In genomic region chr3:61521229-61521628, GRCh38 we compare ENCODE assay signal across 10 cellular contexts. TPM values are rescaled to one million over a fixed set of nuclear protein-coding genes. Genes with fewer than 3 reads are reported as not detected.
A peak's percentile ranks its signal among the peaks of the same experiment; 100 is the strongest.
DNase-seq lines count a peak whose midpoint lies in the region; ATAC-seq and TF ChIP-seq lines count a peak whose summit lies in the region.
"Had no signal": no experiment of that assay in that cellular context is flagged by ENCODE, and none has a peak within 500 bp of the region (broad histone marks: within the 10 kb centered on the region; RNA-seq: fewer than 3 reads in every experiment).

No MANE protein-coding gene starts in this region.

- H3K14ac ChIP-seq in neuronal stem cell (ENCODE audit: low read length) = no peak overlapping the region

- no peaks in the 10 kb centered on the region for H3K27me3 Mint-ChIP-seq in activated CD4-positive, alpha-beta T cell treated with anti-CD3 and anti-CD28 coated beads, Interleukin-2, amount 10 ng/mL, durations not matched to agents 24 days and 14 days
- no peaks in the 10 kb centered on the region for H3K27me3 Mint-ChIP-seq in activated CD4-positive, alpha-beta T cell treated with anti-CD3 and anti-CD28 coated beads, Interleukin-2, amount 10 ng/mL, durations not matched to agents 7 days and 5 days

- intact Hi-C loops in activated CD4-positive, alpha-beta T cell treated with anti-CD3 and anti-CD28 coated beads, Interleukin-2, amount 10 ng/mL, durations not matched to agents 24 days and 14 days (cut with micrococcal nuclease) = loop anchor here (1.0 to 10.0 kb wide), 7 partner anchors 40 to 1466 kb away; partner anchors contain the start of genes FHIT and PTPRG

- H3K9ac ChIP-seq in OCI-LY3 (ENCODE audit: low read length) = peak overlapping the region; percentile 73
- no peak overlapping the region for H3K9ac ChIP-seq in neuronal stem cell (ENCODE audit: low read depth, low read length, poor library complexity)

- no peak overlapping the region for H3K4ac ChIP-seq in neuronal stem cell (ENCODE audit: low read length)

- H4K8ac ChIP-seq in neuronal stem cell (ENCODE audit: low read depth, low read length) = no peak overlapping the region

- H2BK120ac ChIP-seq in neuronal stem cell (ENCODE audit: low read depth, low read length) = no peak overlapping the region

- H2AFZ ChIP-seq in OCI-LY3 (ENCODE audit: low read depth, low read length) (no peak overlapping the region), neuronal stem cell (ENCODE audit: low read length) (no peak overlapping the region)

- H3K4me3 Mint-ChIP-seq in activated CD4-positive, alpha-beta T cell treated with anti-CD3 and anti-CD28 coated beads, Interleukin-2, amount 10 ng/mL, durations not matched to agents 24 days and 14 days = peak overlapping the region; percentile 48
- no peak overlapping the region for H3K4me3 Mint-ChIP-seq in activated CD4-positive, alpha-beta T cell treated with anti-CD3 and anti-CD28 coated beads, Interleukin-2, amount 10 ng/mL, durations not matched to agents 7 days and 5 days

- H3K4me1 ChIP-seq in OCI-LY3 (ENCODE audit: low read length) (peaks cover 59% of the 10 kb centered on the region), neuronal stem cell (ENCODE audit: control insufficient read depth in 2 of 2, insufficient read depth in 1 of 2, low read depth in 1 of 2, low read length in 2 of 2) (peaks cover 0 to 5% of the 10 kb centered on the region in 2 donors)
- H3K4me1 ChIP-seq: breast epithelium, SJCRH30 had no signal

- POLR2A ChIA-PET in activated CD4-positive, alpha-beta T cell treated with anti-CD3 and anti-CD28 coated beads, Interleukin-2, amount 10 ng/mL, durations not matched to agents 7 days and 5 days (lab: Charles Lee) = no interaction called here

- no peak overlapping the region for H2BK15ac ChIP-seq in neuronal stem cell (ENCODE audit: low read length)

- H3K9me3 ChIP-seq in OCI-LY3 (ENCODE audit: insufficient read depth, low read length) (no peaks in the 10 kb centered on the region), neuronal stem cell (replicated peaks in 1 of 2; ENCODE audit: control insufficient read depth in 2 of 2, insufficient read depth in 1 of 2, low read depth in 1 of 2, low read length in 2 of 2) (no peaks in the 10 kb centered on the region)
- H3K9me3 ChIP-seq: breast epithelium, SJCRH30 had no signal

- no peak overlapping the region for H2BK12ac ChIP-seq in neuronal stem cell (ENCODE audit: low read length)

- no peaks in the 10 kb centered on the region for H3K27me3 ChIP-seq in OCI-LY3 (ENCODE audit: low read depth, low read length)
- peaks cover 0 to 72% (median 0%) of the 10 kb centered on the region in 3 experiments for H3K27me3 ChIP-seq in neuronal stem cell (ENCODE audit: control insufficient read depth in 3 of 3, insufficient read depth in 3 of 3, low read depth in 1 of 3, low read length in 3 of 3)
- H3K27me3 ChIP-seq: breast epithelium, SJCRH30 had no signal

- ATAC-seq in HG02642 (IDR thresholded peaks at IDR 0.05; ENCODE audit: poor library complexity, unreplicated experiment) = peak; percentile 96

- H3K36me3 ChIP-seq in OCI-LY3 (replicated peaks; ENCODE audit: low read depth, low read length) (peaks cover 6% of the 10 kb centered on the region), neuronal stem cell (replicated peaks in 1 of 2; ENCODE audit: control insufficient read depth in 2 of 2, insufficient read depth in 2 of 2, low read length in 2 of 2) (no peaks in the 10 kb centered on the region)
- H3K36me3 ChIP-seq: breast epithelium, SJCRH30 had no signal

- CTCF ChIA-PET in activated CD4-positive, alpha-beta T cell treated with anti-CD3 and anti-CD28 coated beads, Interleukin-2, amount 10 ng/mL, durations not matched to agents 7 days and 5 days (lab: Charles Lee) = no interaction called here

- peaks cover 37% of the 10 kb centered on the region for H3K4me1 Mint-ChIP-seq in activated CD4-positive, alpha-beta T cell treated with anti-CD3 and anti-CD28 coated beads, Interleukin-2, amount 10 ng/mL, durations not matched to agents 24 days and 14 days
- H3K4me1 Mint-ChIP-seq in activated CD4-positive, alpha-beta T cell treated with anti-CD3 and anti-CD28 coated beads, Interleukin-2, amount 10 ng/mL, durations not matched to agents 7 days and 5 days = peaks cover 13% of the 10 kb centered on the region

- H3K27ac Mint-ChIP-seq in activated CD4-positive, alpha-beta T cell treated with anti-CD3 and anti-CD28 coated beads, Interleukin-2, amount 10 ng/mL, durations not matched to agents 24 days and 14 days = peak overlapping the region; percentile 80
- H3K27ac Mint-ChIP-seq in activated CD4-positive, alpha-beta T cell treated with anti-CD3 and anti-CD28 coated beads, Interleukin-2, amount 10 ng/mL, durations not matched to agents 7 days and 5 days = no peak overlapping the region

- peak overlapping the region; percentile 65 for H3K4me2 ChIP-seq in OCI-LY3 (ENCODE audit: low read length)
- H3K4me2 ChIP-seq in neuronal stem cell (ENCODE audit: insufficient read depth, low read length, poor library complexity, severe bottlenecking) = no peak overlapping the region

- no peaks in the 10 kb centered on the region for H3K79me1 ChIP-seq in neuronal stem cell (ENCODE audit: low read depth, low read length)

- no peaks in the 10 kb centered on the region for H3K79me2 ChIP-seq in OCI-LY3 (ENCODE audit: low read length)

- no peak overlapping the region for H4K91ac ChIP-seq in neuronal stem cell (ENCODE audit: low read depth, low read length, poor library complexity)

- WGBS in neuronal stem cell (ENCODE audit: extremely low coverage in 2 of 2, insufficient read length in 2 of 2, insufficient replicate concordance in 1 of 2), 2 donors = no CpG with 5 or more reads among the region's 1 CpG

- no peak overlapping the region for H2BK5ac ChIP-seq in neuronal stem cell (ENCODE audit: low read length)

- H3K36me3 Mint-ChIP-seq in activated CD4-positive, alpha-beta T cell treated with anti-CD3 and anti-CD28 coated beads, Interleukin-2, amount 10 ng/mL, durations not matched to agents 24 days and 14 days (ENCODE audit: low read depth) = peaks cover 10% of the 10 kb centered on the region
- no peaks in the 10 kb centered on the region for H3K36me3 Mint-ChIP-seq in activated CD4-positive, alpha-beta T cell treated with anti-CD3 and anti-CD28 coated beads, Interleukin-2, amount 10 ng/mL, durations not matched to agents 7 days and 5 days (ENCODE audit: low read depth)

- peaks cover 23% of the 10 kb centered on the region for H3K9me3 Mint-ChIP-seq in activated CD4-positive, alpha-beta T cell treated with anti-CD3 and anti-CD28 coated beads, Interleukin-2, amount 10 ng/mL, durations not matched to agents 24 days and 14 days
- no peaks in the 10 kb centered on the region for H3K9me3 Mint-ChIP-seq in activated CD4-positive, alpha-beta T cell treated with anti-CD3 and anti-CD28 coated beads, Interleukin-2, amount 10 ng/mL, durations not matched to agents 7 days and 5 days

- no peak for TF ChIP-seq CTCF in OCI-LY3 (IDR thresholded peaks at IDR 0.05; ENCODE audit: low read depth, low read length)

- no peak overlapping the region for H3K18ac ChIP-seq in neuronal stem cell (ENCODE audit: low read length)

- H3K23ac ChIP-seq in neuronal stem cell (ENCODE audit: low read depth, low read length, poor library complexity) = no peak overlapping the region

- H4K20me1 ChIP-seq in OCI-LY3 (ENCODE audit: insufficient read depth, low read length) = no peaks in the 10 kb centered on the region

- H3K4me3 ChIP-seq in OCI-LY3 (ENCODE audit: low read length) (peak overlapping the region; percentile 42), neuronal stem cell (ENCODE audit: low read length in 2 of 2) (no peak overlapping the region)
- H3K4me3 ChIP-seq: breast epithelium, SJCRH30 had no signal

- peak; percentile 84 for DNase-seq in activated CD4-positive, alpha-beta T cell treated with anti-CD3 and anti-CD28 coated beads, Interleukin-2, amount 10 ng/mL, durations not matched to agents 24 days and 14 days
- DNase-seq in activated CD4-positive, alpha-beta T cell treated with anti-CD3 and anti-CD28 coated beads, Interleukin-2, amount 10 ng/mL, durations not matched to agents 7 days and 5 days = no peak
- DNase-seq in stimulated activated CD8-positive, alpha-beta memory T cell treated with anti-CD3 and anti-CD28 coated beads, Interleukin-15, amount 100 ng/mL, for 48 hours (ENCODE audit: low read depth in 2 of 2) = peak; percentile 5 to 32
- DNase-seq in neuronal stem cell (ENCODE audit: low spot score) (no peak), EL (no peak), NCI-H226 (no peak)
- DNase-seq: SJCRH30 had no signal

- H2AK5ac ChIP-seq in neuronal stem cell (ENCODE audit: low read depth, low read length) = no peak overlapping the region

- H3K27ac ChIP-seq in OCI-LY3 (ENCODE audit: low read length) (peak overlapping the region; percentile 92), neuronal stem cell (replicated peaks; ENCODE audit: low read length) (no peak overlapping the region)
- H3K27ac ChIP-seq: breast epithelium, SJCRH30 had no signal

RNA-seq across cellular contexts. Expression of gene PTPRG, which starts 40.1 kb away (rescaled TPM):
- total RNA-seq in activated CD4-positive, alpha-beta T cell treated with anti-CD3 and anti-CD28 coated beads, Interleukin-2, amount 10 ng/mL, durations not matched to agents 24 days and 14 days = 4.2 and 4.6 TPM in 2 replicates
- total RNA-seq in activated CD4-positive, alpha-beta T cell treated with anti-CD3 and anti-CD28 coated beads, Interleukin-2, amount 10 ng/mL, durations not matched to agents 7 days and 5 days = not detected
- 21.8 TPM for polyA plus RNA-seq in neuronal stem cell (2013, experiment 1 of 2)
- 22.1 TPM for polyA plus RNA-seq in neuronal stem cell (2013, experiment 2 of 2)

Comparison
In these comparisons a context has a peak if more than half of its experiments do, and no peak if none do; other contexts are left out.
1. DNase-seq: peak in activated CD4-positive, alpha-beta T cell treated with anti-CD3 and anti-CD28 coated beads, Interleukin-2, amount 10 ng/mL, durations not matched to agents 24 days and 14 days (single experiment) and stimulated activated CD8-positive, alpha-beta memory T cell treated with anti-CD3 and anti-CD28 coated beads, Interleukin-15, amount 100 ng/mL, for 48 hours (2 of 2); none in activated CD4-positive, alpha-beta T cell treated with anti-CD3 and anti-CD28 coated beads, Interleukin-2, amount 10 ng/mL, durations not matched to agents 7 days and 5 days (single experiment), neuronal stem cell (single experiment), EL (single experiment) and NCI-H226 (single experiment).